1 cellular context compared by ENCODE assay signal in genomic region chr6:31770860-31771259, GRCh38.
TF ChIP-seq lines count a peak whose summit lies in the region.

No MANE protein-coding gene starts in this region.

TF ChIP-seq in K562, 482 proteins besides CTCF, POLR2A, EP300 and RAD21:
- 0 out of 2 replicates have a peak, but pooled peaks have one; percentile 8 for TF ChIP-seq ZNF407 (IDR thresholded peaks at IDR 0.05; ENCODE audit: low read depth)
- peak; percentile 83; the same call in 1 of the 2 replicates for TF ChIP-seq ZNF384 (IDR thresholded peaks at IDR 0.05; ENCODE audit: low read depth, low read length)
- no peak for TF ChIP-seq HDAC2 (IDR thresholded peaks at IDR 0.05)
